ENCODE assay signal across 24 cellular contexts in the genomic region with DNA sequence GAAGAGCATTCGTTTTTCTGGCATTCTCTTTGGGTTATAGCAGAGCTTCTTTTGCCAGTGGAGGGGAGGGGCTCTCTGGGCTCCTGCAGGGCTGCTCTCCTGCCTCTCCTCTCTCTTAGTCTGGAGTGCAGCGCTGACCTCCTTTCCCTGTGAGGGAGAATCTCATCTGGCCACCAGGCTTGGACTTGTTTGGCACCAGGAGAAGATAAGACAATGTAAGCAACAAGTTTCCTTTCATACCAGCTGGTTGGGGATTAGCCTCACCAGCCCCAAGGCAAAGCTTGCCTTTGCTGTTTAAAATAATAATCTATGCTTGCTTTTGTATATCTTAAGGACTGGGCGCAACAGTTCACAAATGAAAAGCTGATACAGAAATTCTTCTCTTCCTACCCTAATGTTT.
DNase-seq lines count a peak whose midpoint lies in the region; ATAC-seq and TF ChIP-seq lines count a peak whose summit lies in the region.
"Had no signal": no experiment of that assay in that cellular context is flagged by ENCODE, and none has a peak within 500 bp of the region (broad histone marks: within the 10 kb centered on the region; RNA-seq: fewer than 3 reads in every experiment).

No MANE protein-coding gene starts in this region.

- H2BK20ac ChIP-seq in IMR-90 (ENCODE audit: low read depth, low read length) = no peak overlapping the region

- H3K9me1 ChIP-seq in IMR-90 (ENCODE audit: insufficient read depth, low read length) = peaks cover 5% of the 10 kb centered on the region; the same call in 1 of the 2 replicates

- DNase-seq in EL (peak; percentile 30), IMR-90 (peak; percentile 78), esophagus muscularis mucosa (ENCODE audit: extremely low spot score) (peak; percentile 79), ovary (peak; percentile 13 to 68 (median 47)), UCSD-AML1 (lab: John Stamatoyannopoulos, UW; ENCODE audit: unreplicated experiment) (no peak), aorta (no peak)
- DNase-seq: activated CD4-positive, alpha-beta T cell treated with anti-CD3 and anti-CD28 coated beads, Interleukin-2, amount 10 ng/mL, durations not matched to agents 7 days and 5 days; activated gamma-delta T cell treated with Interleukin-2 at 50 U/mL for 16 hours; caudate nucleus; effector CD4-positive, alpha-beta T cell; esophagus squamous epithelium; GF-D8; head of caudate nucleus; immature natural killer cell; MV-4-11; naive B cell; NCI-H187; pancreas; stimulated activated CD4-positive, alpha-beta T cell treated with anti-CD3 and anti-CD28 coated beads, Interleukin-1b, Interleukin-23, amount 100 ng/mL, for 48 hours; stimulated activated naive CD4-positive, alpha-beta T cell had no signal

- TF ChIP-seq EP300 in esophagus muscularis mucosa (IDR thresholded peaks at IDR 0.05) (no peak), ovary (IDR thresholded peaks at IDR 0.05) (no peak)

- no peak overlapping the region for H3K9ac ChIP-seq in IMR-90 (ENCODE audit: low read depth, low read length)
- H3K9ac ChIP-seq: BLaER1 treated with 17β-estradiol and CSF1 and Interleukin-3, amounts not matched to agents 10 nM and 100 nM had no signal

- dilution Hi-C loops in IMR-90 (cut with HindIII; ENCODE audit: low sequenced_read_pairs, unreplicated experiment) = no loop called here

- no peaks in the 10 kb centered on the region for H3K79me1 ChIP-seq in IMR-90 (ENCODE audit: low read depth in 1 of 2, low read length in 2 of 2)

- TF ChIP-seq RAD21 in IMR-90 (IDR thresholded peaks at IDR 0.05; ENCODE audit: low read length) = no peak

- POLR2A ChIA-PET in IMR-90 (lab: Charles Lee; ENCODE audit: unreplicated experiment) = no interaction called here

- no peak overlapping the region for H2AFZ ChIP-seq in IMR-90 (replicated peaks; ENCODE audit: low read length, poor library complexity)

- H4K91ac ChIP-seq in IMR-90 (ENCODE audit: insufficient read depth, low read depth, low read length) = no peak overlapping the region

- no peak overlapping the region for H2BK5ac ChIP-seq in IMR-90 (ENCODE audit: low read depth, low read length, poor library complexity, severe bottlenecking)

- H2AK9ac ChIP-seq in IMR-90 (replicated peaks; ENCODE audit: low read depth, low read length, poor library complexity) = no peak overlapping the region

- CTCF ChIA-PET in IMR-90 (lab: Yijun Ruan, JAX) = interaction anchor here (0.6 to 0.7 kb wide), 2 partner anchors 118 to 337 kb away, joined by 3 read pairs; no protein-coding TSS in a partner anchor

- in situ Hi-C loops in IMR-90 (cut with MboI; ENCODE audit: low sequenced_read_pairs) = no loop called here

- H3K23ac ChIP-seq in IMR-90 (ENCODE audit: low read depth, low read length) = no peak overlapping the region

- no peaks in the 10 kb centered on the region; the same call in 1 of the 2 replicates for H4K20me1 ChIP-seq in IMR-90 (ENCODE audit: insufficient read depth, low read length)
- H4K20me1 ChIP-seq: BLaER1 treated with 17β-estradiol and CSF1 and Interleukin-3, amounts not matched to agents 10 nM and 100 nM had no signal

- H2BK120ac ChIP-seq in IMR-90 (ENCODE audit: low read depth, low read length) = no peak overlapping the region

- H3K27ac ChIP-seq in IMR-90 (ENCODE audit: insufficient read depth, low read length) = no peak overlapping the region
- no peak overlapping the region for H3K27ac ChIP-seq in esophagus muscularis mucosa (replicated peaks in 1 of 4)
- H3K27ac ChIP-seq in ovary = peak overlapping the region in 1 of 2 donors; percentile 54
- H3K27ac ChIP-seq in aorta (ENCODE audit: low read depth in 1 of 2, low read length in 2 of 2) = no peak overlapping the region
- H3K27ac ChIP-seq: BLaER1 treated with 17β-estradiol and CSF1 and Interleukin-3, amounts not matched to agents 10 nM and 100 nM; esophagus squamous epithelium; pancreas; tibial nerve had no signal

- no peak overlapping the region for H3K4ac ChIP-seq in IMR-90 (ENCODE audit: low read depth, low read length)

- H2AK5ac ChIP-seq in IMR-90 (ENCODE audit: low read depth, low read length) = no peak overlapping the region

- H2BK15ac ChIP-seq in IMR-90 (ENCODE audit: low read depth, low read length) = no peak overlapping the region

- no peak overlapping the region for H4K5ac ChIP-seq in IMR-90 (ENCODE audit: low read depth, low read length)

- H3K14ac ChIP-seq in IMR-90 (replicated peaks; ENCODE audit: low read depth, low read length) = no peak overlapping the region

- TF ChIP-seq CTCF in IMR-90 (conservative IDR thresholded peaks at IDR 0.05; ENCODE audit: low read depth, low read length) = no peak
- TF ChIP-seq CTCF in esophagus muscularis mucosa (IDR thresholded peaks at IDR 0.05) = no peak
- TF ChIP-seq CTCF in ovary (IDR thresholded peaks at IDR 0.05) = no peak

- peak; percentile 63 for ATAC-seq in IMR-90 (ENCODE audit: low read depth)
- ATAC-seq in GM19467 (IDR thresholded peaks at IDR 0.05; ENCODE audit: unreplicated experiment) = no peak
- ATAC-seq in aorta (ENCODE audit: low FRiP score) = no peak
- ATAC-seq: GM12878, pancreas had no signal

- H3K4me1 ChIP-seq in IMR-90 (ENCODE audit: control insufficient read depth, insufficient read depth, low read length) (peaks cover 11% of the 10 kb centered on the region), esophagus muscularis mucosa (peaks cover 8 to 20% (median 14%) of the 10 kb centered on the region in 4 donors), ovary (ENCODE audit: insufficient read depth) (peaks cover 6% of the 10 kb centered on the region), aorta (ENCODE audit: control insufficient read depth in 1 of 2, insufficient read depth in 2 of 2, low read length in 2 of 2) (peaks cover 0 to 6% of the 10 kb centered on the region in 2 donors)
- H3K4me1 ChIP-seq: pancreas had no signal

- intact Hi-C loops in IMR-90 (cut with micrococcal nuclease) (no loop called here), esophagus muscularis mucosa (cut with DNase I) (no loop called here), ovary (cut with DNase I) (no loop called here), aorta (cut with DNase I) (no loop called here)

- WGBS in IMR-90 (ENCODE audit: extremely low coverage in 2 of 2, insufficient read length in 1 of 2), 2 experiments = no CpG with 5 or more reads among the region's 3 CpGs
- 71% methylated on average over 3 of the region's 3 CpGs for WGBS in esophagus muscularis mucosa
- WGBS in ovary, 3 donors = 4 to 25% (median 16%) methylated on average over 3 of the region's 3 CpGs
- 20 to 24% methylated on average over 3 of the region's 3 CpGs for WGBS in aorta, 2 donors

- TF ChIP-seq POLR2A in IMR-90 (IDR thresholded peaks at IDR 0.05; ENCODE audit: low read depth, low read length) = no peak
- TF ChIP-seq POLR2A in esophagus muscularis mucosa (IDR thresholded peaks at IDR 0.05; ENCODE audit: low read depth) = no peak
- TF ChIP-seq POLR2A in ovary (IDR thresholded peaks at IDR 0.05) = no peak

- no peak overlapping the region for H3K4me3 ChIP-seq in IMR-90 (ENCODE audit: insufficient read depth, low read depth, low read length)
- no peak overlapping the region for H3K4me3 ChIP-seq in esophagus muscularis mucosa
- no peak overlapping the region for H3K4me3 ChIP-seq in ovary
- no peak overlapping the region for H3K4me3 ChIP-seq in aorta (ENCODE audit: low read length in 2 of 2)
- H3K4me3 ChIP-seq: BLaER1 treated with 17β-estradiol and CSF1 and Interleukin-3, amounts not matched to agents 10 nM and 100 nM; esophagus squamous epithelium; GM12878; pancreas; tibial nerve had no signal

- no peak overlapping the region for H4K8ac ChIP-seq in IMR-90 (ENCODE audit: low read depth in 2 of 2, low read length in 2 of 2)

- H3K9me3 ChIP-seq in IMR-90 (ENCODE audit: control insufficient read depth, insufficient read depth, low read length) = no peaks in the 10 kb centered on the region
- H3K9me3 ChIP-seq in esophagus muscularis mucosa = no peaks in the 10 kb centered on the region
- no peaks in the 10 kb centered on the region for H3K9me3 ChIP-seq in ovary
- no peaks in the 10 kb centered on the region for H3K9me3 ChIP-seq in aorta (ENCODE audit: control insufficient read depth, low read length)
- H3K9me3 ChIP-seq: esophagus squamous epithelium, pancreas, tibial nerve had no signal

- H3K56ac ChIP-seq in IMR-90 (ENCODE audit: extremely low read depth, insufficient read depth, low read length) = no peak overlapping the region

- peaks cover 3% of the 10 kb centered on the region; the same call in 1 of the 2 replicates for H3K27me3 ChIP-seq in IMR-90 (ENCODE audit: control insufficient read depth, insufficient read depth, low read length)
- H3K27me3 ChIP-seq in esophagus muscularis mucosa = no peaks in the 10 kb centered on the region
- H3K27me3 ChIP-seq in ovary = no peaks in the 10 kb centered on the region
- H3K27me3 ChIP-seq in aorta (ENCODE audit: control insufficient read depth in 1 of 2, insufficient read depth in 2 of 2, low read length in 1 of 2) = peaks cover 0 to 1% of the 10 kb centered on the region in 2 donors
- H3K27me3 ChIP-seq: BLaER1 treated with 17β-estradiol and CSF1 and Interleukin-3, amounts not matched to agents 10 nM and 100 nM; esophagus squamous epithelium; pancreas; tibial nerve had no signal

- 0 out of 2 replicates have a peak overlapping the region, but pooled peaks have one; percentile 0 for H3K4me2 ChIP-seq in IMR-90 (ENCODE audit: low read depth, low read length)
- H3K4me2 ChIP-seq: BLaER1 treated with 17β-estradiol and CSF1 and Interleukin-3, amounts not matched to agents 10 nM and 100 nM had no signal

- H3K18ac ChIP-seq in IMR-90 (ENCODE audit: low read depth, low read length) = no peak overlapping the region

- no TSS peak for BruUV-seq in IMR-90 (replicated peaks; lab: Mats Ljungman, UMichigan)

- H3K36me3 ChIP-seq in IMR-90 (ENCODE audit: control insufficient read depth, insufficient read depth, low read length) = no peaks in the 10 kb centered on the region
- H3K36me3 ChIP-seq in esophagus muscularis mucosa = no peaks in the 10 kb centered on the region
- no peaks in the 10 kb centered on the region for H3K36me3 ChIP-seq in ovary
- H3K36me3 ChIP-seq in aorta (ENCODE audit: control insufficient read depth in 1 of 2, insufficient read depth in 2 of 2, low read length in 1 of 2) = no peaks in the 10 kb centered on the region
- H3K36me3 ChIP-seq: BLaER1 treated with 17β-estradiol and CSF1 and Interleukin-3, amounts not matched to agents 10 nM and 100 nM; esophagus squamous epithelium; pancreas; tibial nerve had no signal

TF ChIP-seq in IMR-90, 13 proteins besides CTCF, POLR2A, EP300 and RAD21 (continues in another document):
- TF ChIP-seq BHLHE40 (IDR thresholded peaks at IDR 0.05; ENCODE audit: low read depth, low read length) = no peak
- no peak for TF ChIP-seq MXI1 (IDR thresholded peaks at IDR 0.05; ENCODE audit: borderline replicate concordance, low read depth, low read length)
- TF ChIP-seq, protein P1, sequence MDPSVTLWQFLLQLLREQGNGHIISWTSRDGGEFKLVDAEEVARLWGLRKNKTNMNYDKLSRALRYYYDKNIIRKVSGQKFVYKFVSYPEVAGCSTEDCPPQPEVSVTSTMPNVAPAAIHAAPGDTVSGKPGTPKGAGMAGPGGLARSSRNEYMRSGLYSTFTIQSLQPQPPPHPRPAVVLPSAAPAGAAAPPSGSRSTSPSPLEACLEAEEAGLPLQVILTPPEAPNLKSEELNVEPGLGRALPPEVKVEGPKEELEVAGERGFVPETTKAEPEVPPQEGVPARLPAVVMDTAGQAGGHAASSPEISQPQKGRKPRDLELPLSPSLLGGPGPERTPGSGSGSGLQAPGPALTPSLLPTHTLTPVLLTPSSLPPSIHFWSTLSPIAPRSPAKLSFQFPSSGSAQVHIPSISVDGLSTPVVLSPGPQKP (IDR thresholded peaks at IDR 0.05; ENCODE audit: borderline replicate concordance, low read depth, low read length) = no peak

Comparison
In these comparisons a context has a peak if more than half of its experiments do, and no peak if none do; other contexts are left out.
1. DNase-seq: peak in EL (single experiment), IMR-90 (single experiment), esophagus muscularis mucosa (single experiment) and ovary (5 of 5); none in UCSD-AML1 (single experiment) and aorta (0 of 2).